8 cellular contexts compared by ENCODE assay signal in the genomic region with DNA sequence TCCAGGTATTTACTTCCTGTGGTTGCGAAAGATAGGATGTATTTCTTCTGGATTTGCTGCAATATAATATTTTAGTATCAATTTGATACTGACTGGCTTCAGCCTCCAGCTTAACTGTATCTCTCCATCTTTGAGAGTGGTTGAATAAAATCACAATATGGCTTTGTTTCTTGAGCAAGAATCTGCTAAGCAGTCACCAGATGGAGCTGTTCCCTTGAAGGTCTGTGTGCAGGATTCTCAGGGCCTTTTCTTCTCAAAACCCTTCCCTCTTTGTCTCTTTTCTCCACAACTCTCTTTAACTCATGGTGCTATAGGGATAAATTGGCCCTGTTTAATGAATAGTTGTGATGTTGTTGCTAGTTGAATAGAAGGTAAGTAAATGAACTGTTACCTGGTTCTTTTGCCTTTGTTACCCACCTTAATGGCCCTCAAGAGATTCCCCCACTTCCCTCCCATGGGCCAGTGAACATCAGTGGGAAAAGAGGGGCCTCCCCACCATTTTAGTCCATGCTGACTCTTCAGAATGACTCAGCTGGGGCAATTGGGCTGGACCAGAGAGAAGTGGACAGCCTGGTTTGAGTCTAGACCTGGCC. TPM values are rescaled to one million over a fixed set of nuclear protein-coding genes. Genes with fewer than 3 reads are reported as not detected.
DNase-seq lines count a peak whose midpoint lies in the region; TF ChIP-seq lines count a peak whose summit lies in the region.

No MANE protein-coding gene starts in this region.

- no peaks in the 10 kb centered on the region for H3K9me2 ChIP-seq in hepatocyte (replicated peaks; ENCODE audit: insufficient read depth)

- no peak for TF ChIP-seq POLR2A in tibial nerve (IDR thresholded peaks at IDR 0.05)

- H3K9me3 Mint-ChIP-seq in activated CD4-positive, alpha-beta T cell treated with anti-CD3 and anti-CD28 coated beads, Interleukin-2, amount 10 ng/mL, durations not matched to agents 7 days and 5 days: no peaks in the 10 kb centered on the region
- no peaks in the 10 kb centered on the region for H3K9me3 Mint-ChIP-seq in activated CD4-positive, alpha-beta memory T cell treated with anti-CD3 and anti-CD28 coated beads for 36 hours

- intact Hi-C loops in activated CD4-positive, alpha-beta memory T cell treated with anti-CD3 and anti-CD28 coated beads for 36 hours (cut with micrococcal nuclease): loop anchor here (10.0 kb wide), 1 partner anchor 544 kb away; no protein-coding TSS in a partner anchor

- 94% methylated on average over 1 of the region's 1 CpG for WGBS in hepatocyte (ENCODE audit: low lambda C conversion rate, missing lambda C conversion rate)
- 78 to 95% methylated on average over 1 of the region's 1 CpG for WGBS in tibial nerve, 2 donors

- TF ChIP-seq CTCF in WI38 (IDR thresholded peaks at IDR 0.05; ENCODE audit: low read depth, low read length): peak; percentile 41
- TF ChIP-seq CTCF in hepatocyte (IDR thresholded peaks at IDR 0.05; ENCODE audit: poor library complexity): peak; percentile 76
- peak; percentile 35 to 63 (median 44) for TF ChIP-seq CTCF in tibial nerve (IDR thresholded peaks at IDR 0.05)

- H3K36me3 Mint-ChIP-seq in activated CD4-positive, alpha-beta T cell treated with anti-CD3 and anti-CD28 coated beads, Interleukin-2, amount 10 ng/mL, durations not matched to agents 7 days and 5 days (ENCODE audit: low read depth): no peaks in the 10 kb centered on the region
- no peaks in the 10 kb centered on the region for H3K36me3 Mint-ChIP-seq in activated CD4-positive, alpha-beta memory T cell treated with anti-CD3 and anti-CD28 coated beads for 36 hours

- POLR2A ChIA-PET in activated CD4-positive, alpha-beta T cell treated with anti-CD3 and anti-CD28 coated beads, Interleukin-2, amount 10 ng/mL, durations not matched to agents 7 days and 5 days (lab: Charles Lee): no interaction called here
- POLR2A ChIA-PET in activated CD4-positive, alpha-beta memory T cell treated with anti-CD3 and anti-CD28 coated beads for 36 hours (lab: Charles Lee): no interaction called here

- H3K36me3 ChIP-seq in hepatocyte (replicated peaks; ENCODE audit: insufficient read depth, low read depth) (no peaks in the 10 kb centered on the region), tibial nerve (no peaks in the 10 kb centered on the region)

- H3K4me3 Mint-ChIP-seq in activated CD4-positive, alpha-beta T cell treated with anti-CD3 and anti-CD28 coated beads, Interleukin-2, amount 10 ng/mL, durations not matched to agents 7 days and 5 days: no peak overlapping the region
- H3K4me3 Mint-ChIP-seq in activated CD4-positive, alpha-beta memory T cell treated with anti-CD3 and anti-CD28 coated beads for 36 hours: no peak overlapping the region

- H3K4me1 ChIP-seq in hepatocyte (ENCODE audit: insufficient read depth) (peaks cover 7% of the 10 kb centered on the region), tibial nerve (peaks cover 0 to 11% (median 0%) of the 10 kb centered on the region in 4 donors)

- CTCF ChIA-PET in activated CD4-positive, alpha-beta T cell treated with anti-CD3 and anti-CD28 coated beads, Interleukin-2, amount 10 ng/mL, durations not matched to agents 7 days and 5 days (lab: Charles Lee): interaction anchor here (0.6 kb wide), 1 partner anchor 16 kb away, joined by 3 read pairs; no protein-coding TSS in a partner anchor
- CTCF ChIA-PET in activated CD4-positive, alpha-beta memory T cell treated with anti-CD3 and anti-CD28 coated beads for 36 hours (lab: Charles Lee): interaction anchor here (1.4 kb wide), 1 partner anchor 281 kb away, joined by 6 read pairs; no protein-coding TSS in a partner anchor

- no peaks in the 10 kb centered on the region for H4K20me1 ChIP-seq in hepatocyte (ENCODE audit: insufficient read depth, poor library complexity, severe bottlenecking)

- no peak overlapping the region for H3K4me2 ChIP-seq in hepatocyte

- no peaks in the 10 kb centered on the region for H3K9me3 ChIP-seq in hepatocyte (ENCODE audit: low read depth)
- H3K9me3 ChIP-seq in tibial nerve: no peaks in the 10 kb centered on the region

- peaks cover 12% of the 10 kb centered on the region for H3K27me3 Mint-ChIP-seq in activated CD4-positive, alpha-beta T cell treated with anti-CD3 and anti-CD28 coated beads, Interleukin-2, amount 10 ng/mL, durations not matched to agents 7 days and 5 days
- peaks cover 9% of the 10 kb centered on the region for H3K27me3 Mint-ChIP-seq in activated CD4-positive, alpha-beta memory T cell treated with anti-CD3 and anti-CD28 coated beads for 36 hours

- TF ChIP-seq EP300 in tibial nerve (IDR thresholded peaks at IDR 0.05): no peak

- H3K27me3 ChIP-seq in hepatocyte: no peaks in the 10 kb centered on the region
- H3K27me3 ChIP-seq in tibial nerve: no peaks in the 10 kb centered on the region

- peak; percentile 23 for DNase-seq in activated CD4-positive, alpha-beta T cell treated with anti-CD3 and anti-CD28 coated beads, Interleukin-2, amount 10 ng/mL, durations not matched to agents 7 days and 5 days
- DNase-seq in activated CD4-positive, alpha-beta T cell treated with anti-CD3 and anti-CD28 coated beads for 48 hours: no peak
- DNase-seq in NCI-H2081 (lab: John Stamatoyannopoulos, UW) (peak; percentile 60 to 72), hepatocyte (ENCODE audit: low spot score) (peak; percentile 80), tibial nerve (ENCODE audit: low spot score in 2 of 2) (no peak)
- DNase-seq in stimulated activated naive CD4-positive, alpha-beta T cell treated with Interleukin-2 at 50 U/mL for 16 hours (lab: John Stamatoyannopoulos, UW): no peak
- DNase-seq in activated CD4-positive, alpha-beta memory T cell treated with anti-CD3 and anti-CD28 coated beads for 36 hours: no peak

- H3K27ac ChIP-seq in hepatocyte (no peak overlapping the region), tibial nerve (no peak overlapping the region)

- no peak overlapping the region for H2AFZ ChIP-seq in hepatocyte

- no peak overlapping the region for H3K27ac Mint-ChIP-seq in activated CD4-positive, alpha-beta T cell treated with anti-CD3 and anti-CD28 coated beads, Interleukin-2, amount 10 ng/mL, durations not matched to agents 7 days and 5 days
- no peak overlapping the region for H3K27ac Mint-ChIP-seq in activated CD4-positive, alpha-beta memory T cell treated with anti-CD3 and anti-CD28 coated beads for 36 hours

- H3K4me3 ChIP-seq in WI38 (ENCODE audit: low read depth, low read length) (no peak overlapping the region), hepatocyte (no peak overlapping the region), tibial nerve (no peak overlapping the region)

- H3K4me1 Mint-ChIP-seq in activated CD4-positive, alpha-beta T cell treated with anti-CD3 and anti-CD28 coated beads, Interleukin-2, amount 10 ng/mL, durations not matched to agents 7 days and 5 days: peaks cover 6% of the 10 kb centered on the region
- peaks cover 6% of the 10 kb centered on the region for H3K4me1 Mint-ChIP-seq in activated CD4-positive, alpha-beta memory T cell treated with anti-CD3 and anti-CD28 coated beads for 36 hours (ENCODE audit: low read depth)

- H3K79me2 ChIP-seq in hepatocyte: no peaks in the 10 kb centered on the region

RNA-seq across cellular contexts. Expression of a gene that starts 34.8 kb away (rescaled TPM):
- total RNA-seq in activated CD4-positive, alpha-beta T cell treated with anti-CD3 and anti-CD28 coated beads, Interleukin-2, amount 10 ng/mL, durations not matched to agents 7 days and 5 days: not detected
- total RNA-seq in hepatocyte: 2.2 and 9.1 TPM in 2 replicates
- polyA plus RNA-seq in hepatocyte: 1.8 and 2.6 TPM in 2 replicates
- 1 to 10 TPM; 1.4 to 3.6 (median 2.0) TPM for total RNA-seq in tibial nerve
- 1 to 10 TPM; 2.7 to 3.9 TPM for total RNA-seq in activated CD4-positive, alpha-beta memory T cell treated with anti-CD3 and anti-CD28 coated beads for 36 hours

Comparison
In these comparisons a context has a peak if more than half of its experiments do, and no peak if none do; other contexts are left out.
1. DNase-seq: peak in activated CD4-positive, alpha-beta T cell treated with anti-CD3 and anti-CD28 coated beads, Interleukin-2, amount 10 ng/mL, durations not matched to agents 7 days and 5 days (single experiment), NCI-H2081 (2 of 2) and hepatocyte (single experiment); none in activated CD4-positive, alpha-beta T cell treated with anti-CD3 and anti-CD28 coated beads for 48 hours (single experiment), tibial nerve (0 of 2), stimulated activated naive CD4-positive, alpha-beta T cell treated with Interleukin-2 at 50 U/mL for 16 hours (single experiment) and activated CD4-positive, alpha-beta memory T cell treated with anti-CD3 and anti-CD28 coated beads for 36 hours (single experiment).
2. Peak in every context shown above with its lines, with median percentiles within 50 percentile points of each other: CTCF ChIP-seq.